11 cellular contexts compared by ENCODE assay signal in genomic region chr6:138571585-138572199, GRCh38.
DNase-seq lines count a peak whose midpoint lies in the region; ATAC-seq and TF ChIP-seq lines count a peak whose summit lies in the region.
"Had no signal": no experiment of that assay in that cellular context is flagged by ENCODE, and none has a peak within 500 bp of the region (broad histone marks: within the 10 kb centered on the region; RNA-seq: fewer than 3 reads in every experiment).

No MANE protein-coding gene starts in this region.

- ATAC-seq in lung (ENCODE audit: insufficient read depth, low FRiP score) (no peak), HG03460 (IDR thresholded peaks at IDR 0.05; ENCODE audit: unreplicated experiment) (no peak)
- ATAC-seq: A549 had no signal

- intact Hi-C loops in dorsolateral prefrontal cortex (cut with DNase I) (no loop called here), tibial artery (cut with DNase I; ENCODE audit: low total_unique reads) (no loop called here)

- 28 to 42% methylated on average over 16 of the region's 16 CpGs for WGBS in lung, 2 donors

- peak overlapping the region in 58 of 59 donors; percentile 3 to 55 (median 35) for H3K4me3 ChIP-seq in dorsolateral prefrontal cortex
- no peak overlapping the region for H3K4me3 ChIP-seq in lung
- H3K4me3 ChIP-seq in tibial artery, result peak overlapping the region; percentile 38 to 50
- H3K4me3 ChIP-seq: A549 had no signal

- TF ChIP-seq CTCF in dorsolateral prefrontal cortex (IDR thresholded peaks at IDR 0.05 in 54 of 56, conservative IDR thresholded peaks at IDR 0.05 in 2 of 56; ENCODE audit: low read depth in 1 of 56, partially characterized antibody in 56 of 56), result no peak
- TF ChIP-seq CTCF in lung (IDR thresholded peaks at IDR 0.05; ENCODE audit: control extremely low read depth, extremely low read depth), result no peak
- no peak for TF ChIP-seq CTCF in tibial artery (IDR thresholded peaks at IDR 0.05)

- H3K36me3 ChIP-seq in lung (ENCODE audit: control insufficient read depth in 2 of 2, insufficient read depth in 2 of 2, low read length in 2 of 2) (no peaks in the 10 kb centered on the region), tibial artery (no peaks in the 10 kb centered on the region)

- H3K4me1 ChIP-seq in lung (ENCODE audit: control insufficient read depth in 2 of 2, insufficient read depth in 2 of 2, low read length in 2 of 2), result peaks cover 0 to 2% of the 10 kb centered on the region in 2 donors
- H3K4me1 ChIP-seq in tibial artery, result peaks cover 0 to 24% (median 14%) of the 10 kb centered on the region in 4 donors
- H3K4me1 ChIP-seq: A549 had no signal

- H3K27me3 ChIP-seq in dorsolateral prefrontal cortex (peaks cover 0 to 57% (median 38%) of the 10 kb centered on the region in 45 donors), lung (ENCODE audit: control insufficient read depth, insufficient read depth) (no peaks in the 10 kb centered on the region), tibial artery (no peaks in the 10 kb centered on the region)

- H3K27ac ChIP-seq in dorsolateral prefrontal cortex (peak overlapping the region in 9 of 59 donors; percentile 3 to 64 (median 21)), lung (ENCODE audit: low read depth in 1 of 2, low read length in 1 of 2) (peak overlapping the region; percentile 76 to 83), tibial artery (peak overlapping the region; percentile 18 to 24)
- H3K27ac ChIP-seq: A549 had no signal

- DNase-seq in NCI-H2107 treated with DMSO at 0.1 percent for 48 hours (lab: John Stamatoyannopoulos, UW; ENCODE audit: unreplicated experiment) (peak; percentile 64), NCI-H2107 (lab: John Stamatoyannopoulos, UW) (no peak), dorsolateral prefrontal cortex (no peak), lung (ENCODE audit: low spot score) (no peak), tibial artery (no peak), LoVo (ENCODE audit: low spot score) (no peak)
- DNase-seq in stimulated activated CD4-positive, alpha-beta T cell treated with anti-CD3 and anti-CD28 coated beads, Interleukin-4, amount 100 ng/mL, for 24 hours, result no peak
- DNase-seq: activated effector memory CD4-positive, alpha-beta T cell treated with Interleukin-2 at 50 U/mL for 16 hours; T-helper 17 cell had no signal

- H3K9me3 ChIP-seq in lung (ENCODE audit: control insufficient read depth in 2 of 2, insufficient read depth in 1 of 2, low read length in 1 of 2) (no peaks in the 10 kb centered on the region), tibial artery (no peaks in the 10 kb centered on the region)
- H3K9me3 ChIP-seq: A549 had no signal
